In the genomic region with DNA sequence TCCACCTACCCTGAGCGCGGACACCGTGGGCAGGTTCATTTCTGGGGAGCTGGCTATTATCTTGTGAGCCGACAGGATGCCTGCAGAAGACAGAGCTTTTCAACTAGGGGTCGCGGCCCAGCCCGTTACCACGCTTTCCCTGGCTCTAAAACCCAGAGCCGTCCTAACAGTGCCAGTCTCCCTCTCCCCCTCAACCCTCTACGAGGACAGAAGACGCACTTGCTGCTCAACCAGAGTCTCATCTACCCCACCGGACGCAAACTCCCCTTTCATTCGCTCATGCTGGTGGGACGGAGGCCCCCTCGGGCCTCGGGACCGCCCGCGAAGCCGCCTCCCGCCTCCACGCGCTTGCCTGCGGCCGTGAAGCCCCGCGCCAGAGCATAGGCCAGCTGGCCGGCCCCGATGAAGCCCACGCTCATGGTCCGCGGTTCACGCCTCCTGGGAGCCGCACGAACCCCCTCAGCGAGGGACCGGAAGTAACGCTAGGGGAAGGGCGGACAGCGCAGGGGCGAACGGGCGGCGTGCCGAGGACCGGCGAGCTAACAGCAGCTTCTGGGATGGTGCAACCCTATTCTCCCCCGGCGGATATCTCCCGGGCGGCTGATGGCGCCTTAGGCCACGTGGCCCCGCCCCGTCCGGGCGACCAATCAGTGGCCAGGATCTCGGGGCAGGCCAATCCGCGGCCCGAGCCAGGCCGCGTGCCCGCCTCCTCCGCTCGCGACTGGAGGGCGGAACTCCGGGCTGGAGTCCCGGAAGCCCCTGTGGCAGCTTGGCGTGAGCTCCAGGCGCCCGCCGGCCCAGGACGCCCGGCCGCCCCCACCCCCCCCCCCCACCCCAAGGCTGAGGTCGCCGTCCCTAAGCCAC, we compare ENCODE assay signal across 1 cellular context.
TF ChIP-seq lines count a peak whose summit lies in the region.

A gene (minus strand): TSS at position 559 of the 864 bp plus-strand sequence. CDS start 140 bp downstream, at position 419.

TF ChIP-seq in HepG2, 621 proteins besides CTCF, POLR2A, EP300 and RAD21 (continued from another document):
- peak; percentile 43; the same call in 1 of the 2 replicates for TF ChIP-seq MIER3 (CRISPR knock-in tag; IDR thresholded peaks at IDR 0.05; ENCODE audit: borderline replicate concordance)
- no peak for TF ChIP-seq IKZF4 (CRISPR knock-in tag; IDR thresholded peaks at IDR 0.05; ENCODE audit: borderline replicate concordance, low read depth, not compliant biosample characterization)
- TF ChIP-seq KLF16 (CRISPR knock-in tag; IDR thresholded peaks at IDR 0.05) = peak; percentile 58 to 83; a peak in 3 of 4 replicates
- TF ChIP-seq, protein P1, sequence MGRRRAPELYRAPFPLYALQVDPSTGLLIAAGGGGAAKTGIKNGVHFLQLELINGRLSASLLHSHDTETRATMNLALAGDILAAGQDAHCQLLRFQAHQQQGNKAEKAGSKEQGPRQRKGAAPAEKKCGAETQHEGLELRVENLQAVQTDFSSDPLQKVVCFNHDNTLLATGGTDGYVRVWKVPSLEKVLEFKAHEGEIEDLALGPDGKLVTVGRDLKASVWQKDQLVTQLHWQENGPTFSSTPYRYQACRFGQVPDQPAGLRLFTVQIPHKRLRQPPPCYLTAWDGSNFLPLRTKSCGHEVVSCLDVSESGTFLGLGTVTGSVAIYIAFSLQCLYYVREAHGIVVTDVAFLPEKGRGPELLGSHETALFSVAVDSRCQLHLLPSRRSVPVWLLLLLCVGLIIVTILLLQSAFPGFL (CRISPR knock-in tag; IDR thresholded peaks at IDR 0.05) = no peak
- TF ChIP-seq, protein P2, sequence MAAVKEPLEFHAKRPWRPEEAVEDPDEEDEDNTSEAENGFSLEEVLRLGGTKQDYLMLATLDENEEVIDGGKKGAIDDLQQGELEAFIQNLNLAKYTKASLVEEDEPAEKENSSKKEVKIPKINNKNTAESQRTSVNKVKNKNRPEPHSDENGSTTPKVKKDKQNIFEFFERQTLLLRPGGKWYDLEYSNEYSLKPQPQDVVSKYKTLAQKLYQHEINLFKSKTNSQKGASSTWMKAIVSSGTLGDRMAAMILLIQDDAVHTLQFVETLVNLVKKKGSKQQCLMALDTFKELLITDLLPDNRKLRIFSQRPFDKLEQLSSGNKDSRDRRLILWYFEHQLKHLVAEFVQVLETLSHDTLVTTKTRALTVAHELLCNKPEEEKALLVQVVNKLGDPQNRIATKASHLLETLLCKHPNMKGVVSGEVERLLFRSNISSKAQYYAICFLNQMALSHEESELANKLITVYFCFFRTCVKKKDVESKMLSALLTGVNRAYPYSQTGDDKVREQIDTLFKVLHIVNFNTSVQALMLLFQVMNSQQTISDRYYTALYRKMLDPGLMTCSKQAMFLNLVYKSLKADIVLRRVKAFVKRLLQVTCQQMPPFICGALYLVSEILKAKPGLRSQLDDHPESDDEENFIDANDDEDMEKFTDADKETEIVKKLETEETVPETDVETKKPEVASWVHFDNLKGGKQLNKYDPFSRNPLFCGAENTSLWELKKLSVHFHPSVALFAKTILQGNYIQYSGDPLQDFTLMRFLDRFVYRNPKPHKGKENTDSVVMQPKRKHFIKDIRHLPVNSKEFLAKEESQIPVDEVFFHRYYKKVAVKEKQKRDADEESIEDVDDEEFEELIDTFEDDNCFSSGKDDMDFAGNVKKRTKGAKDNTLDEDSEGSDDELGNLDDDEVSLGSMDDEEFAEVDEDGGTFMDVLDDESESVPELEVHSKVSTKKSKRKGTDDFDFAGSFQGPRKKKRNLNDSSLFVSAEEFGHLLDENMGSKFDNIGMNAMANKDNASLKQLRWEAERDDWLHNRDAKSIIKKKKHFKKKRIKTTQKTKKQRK (IDR thresholded peaks at IDR 0.05; ENCODE audit: low read length) = no peak
- TF ChIP-seq MTF2 (CRISPR knock-in tag; IDR thresholded peaks at IDR 0.05; ENCODE audit: borderline replicate concordance) = peak; percentile 48; the same call in 1 of the 2 replicates
- TF ChIP-seq SKI (IDR thresholded peaks at IDR 0.05; ENCODE audit: partially characterized antibody) = peak; percentile 36
- TF ChIP-seq ZNF850 (CRISPR knock-in tag; conservative IDR thresholded peaks at IDR 0.05) = no peak; the same call in 1 of the 2 replicates
- peak; percentile 61; the same call in 1 of the 2 replicates for TF ChIP-seq CHCHD3 (CRISPR knock-in tag; IDR thresholded peaks at IDR 0.05)
- TF ChIP-seq ZNF883 (CRISPR knock-in tag; IDR thresholded peaks at IDR 0.05; ENCODE audit: not compliant biosample characterization) = peak; percentile 86
- no peak for TF ChIP-seq ZNF207 (IDR thresholded peaks at IDR 0.05; ENCODE audit: borderline replicate concordance)
- no peak for TF ChIP-seq CENPX (CRISPR knock-in tag; IDR thresholded peaks at IDR 0.05)
- TF ChIP-seq, protein P3, sequence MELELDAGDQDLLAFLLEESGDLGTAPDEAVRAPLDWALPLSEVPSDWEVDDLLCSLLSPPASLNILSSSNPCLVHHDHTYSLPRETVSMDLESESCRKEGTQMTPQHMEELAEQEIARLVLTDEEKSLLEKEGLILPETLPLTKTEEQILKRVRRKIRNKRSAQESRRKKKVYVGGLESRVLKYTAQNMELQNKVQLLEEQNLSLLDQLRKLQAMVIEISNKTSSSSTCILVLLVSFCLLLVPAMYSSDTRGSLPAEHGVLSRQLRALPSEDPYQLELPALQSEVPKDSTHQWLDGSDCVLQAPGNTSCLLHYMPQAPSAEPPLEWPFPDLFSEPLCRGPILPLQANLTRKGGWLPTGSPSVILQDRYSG (CRISPR knock-in tag; IDR thresholded peaks at IDR 0.05) = no peak
- peak; percentile 34; the same call in 1 of the 2 replicates for TF ChIP-seq HOXA5 (CRISPR knock-in tag; IDR thresholded peaks at IDR 0.05)
- TF ChIP-seq, protein P4, sequence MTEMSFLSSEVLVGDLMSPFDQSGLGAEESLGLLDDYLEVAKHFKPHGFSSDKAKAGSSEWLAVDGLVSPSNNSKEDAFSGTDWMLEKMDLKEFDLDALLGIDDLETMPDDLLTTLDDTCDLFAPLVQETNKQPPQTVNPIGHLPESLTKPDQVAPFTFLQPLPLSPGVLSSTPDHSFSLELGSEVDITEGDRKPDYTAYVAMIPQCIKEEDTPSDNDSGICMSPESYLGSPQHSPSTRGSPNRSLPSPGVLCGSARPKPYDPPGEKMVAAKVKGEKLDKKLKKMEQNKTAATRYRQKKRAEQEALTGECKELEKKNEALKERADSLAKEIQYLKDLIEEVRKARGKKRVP (CRISPR knock-in tag; IDR thresholded peaks at IDR 0.05) = peak in 1 of 2 experiments; percentile 90; a peak in 2 of 4 replicates
- no peak for TF ChIP-seq ZNF17 (CRISPR knock-in tag; IDR thresholded peaks at IDR 0.05)
- no peak for TF ChIP-seq SMARCE1 (IDR thresholded peaks at IDR 0.05; ENCODE audit: borderline replicate concordance)
- TF ChIP-seq TP53 (CRISPR knock-in tag; conservative IDR thresholded peaks at IDR 0.05) = peak; percentile 36; the same call in 1 of the 2 replicates
- no peak for TF ChIP-seq NR3C1 (CRISPR knock-in tag; IDR thresholded peaks at IDR 0.05)
- TF ChIP-seq ZNF329 (CRISPR knock-in tag; IDR thresholded peaks at IDR 0.05; ENCODE audit: low read depth) = no peak; the same call in 1 of the 2 replicates
- no peak for TF ChIP-seq ARID2 (CRISPR knock-in tag; IDR thresholded peaks at IDR 0.05; ENCODE audit: borderline replicate concordance)
- no peak for TF ChIP-seq MBNL3 (CRISPR knock-in tag; conservative IDR thresholded peaks at IDR 0.05)
- TF ChIP-seq ZMAT3 (CRISPR knock-in tag; conservative IDR thresholded peaks at IDR 0.05) = peak; percentile 86
TF ChIP-seq in HepG2: peak in this region for 279.
